Comparison of ENCODE assay signal across 27 cellular contexts in the genomic region with DNA sequence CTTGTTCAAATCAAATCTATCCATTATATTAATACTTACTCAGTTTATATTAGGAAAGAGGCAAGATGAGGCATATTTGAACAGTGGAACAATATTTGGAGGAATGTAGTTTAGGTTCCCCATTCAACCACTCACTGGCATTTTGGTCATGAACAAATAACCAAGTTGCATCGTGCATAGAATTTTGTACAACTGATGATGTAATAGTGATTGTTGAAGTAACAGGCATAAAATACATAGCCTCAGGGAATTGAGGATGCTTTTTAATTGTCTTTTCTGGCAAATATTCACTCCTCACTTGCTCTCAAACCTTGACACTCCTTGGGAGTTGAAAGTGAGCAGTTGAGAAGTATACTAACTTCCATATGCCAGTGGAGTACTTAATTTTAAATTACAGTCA.
DNase-seq lines count a peak whose midpoint lies in the region; ATAC-seq, FAIRE-seq and TF ChIP-seq lines count a peak whose summit lies in the region.
"Had no signal": no experiment of that assay in that cellular context is flagged by ENCODE, and none has a peak within 500 bp of the region (broad histone marks: within the 10 kb centered on the region; RNA-seq: fewer than 3 reads in every experiment).

No MANE protein-coding gene starts in this region.

- no peaks in the 10 kb centered on the region for H3K9me3 Mint-ChIP-seq in HFFc6
- H3K9me3 Mint-ChIP-seq: CD4-positive, CD25-positive, alpha-beta regulatory T cell; CD8-positive, alpha-beta memory T cell had no signal

- H3K36me3 ChIP-seq in HepG2 (replicated peaks in 1 of 2; ENCODE audit: control insufficient read depth in 1 of 2, insufficient read depth in 2 of 2, low read length in 2 of 2), result no peaks in the 10 kb centered on the region; a peak in 3 of 5 replicates
- H3K36me3 ChIP-seq in right lobe of liver, result no peaks in the 10 kb centered on the region
- no peaks in the 10 kb centered on the region for H3K36me3 ChIP-seq in HAP-1 (replicated peaks)
- H3K36me3 ChIP-seq: BE2C, BLaER1 had no signal

- no peak for TF ChIP-seq RAD21 in HepG2 (CRISPR knock-in tag; IDR thresholded peaks at IDR 0.05)

- H3K27ac Mint-ChIP-seq in HFFc6, result peak overlapping the region; percentile 13; the same call in 1 of the 2 replicates
- H3K27ac Mint-ChIP-seq: CD14-positive monocyte; CD4-positive, alpha-beta memory T cell; CD4-positive, CD25-positive, alpha-beta regulatory T cell; CD8-positive, alpha-beta memory T cell had no signal

- H3K27me3 Mint-ChIP-seq in HFFc6 (ENCODE audit: insufficient read depth), result no peaks in the 10 kb centered on the region
- H3K27me3 Mint-ChIP-seq: CD4-positive, CD25-positive, alpha-beta regulatory T cell had no signal

- no peak overlapping the region for H3K9ac ChIP-seq in HepG2 (ENCODE audit: insufficient read depth, low read depth, low read length)
- H3K9ac ChIP-seq: BLaER1 had no signal

- FAIRE-seq in HepG2 (lab: Jason Lieb, UNC), result no peak
- FAIRE-seq: A204.1, GM12878, GM19239 had no signal

- DNase-seq in HepG2 (ENCODE audit: low spot score), result no peak
- DNase-seq in right lobe of liver, result no peak
- DNase-seq in HFFc6, result no peak
- DNase-seq in NCI-H69 (lab: John Stamatoyannopoulos, UW), result peak; percentile 23
- DNase-seq in HAP-1 (ENCODE audit: low spot score in 2 of 2), result no peak
- DNase-seq in amygdala (lab: John Stamatoyannopoulos, UW), result no peak
- DNase-seq in stimulated activated naive CD4-positive, alpha-beta T cell treated with Interleukin-2 at 50 U/mL for 16 hours (lab: John Stamatoyannopoulos, UW), result no peak
- DNase-seq: 8988T; ACHN; BE2C; C1 segment of cervical spinal cord; CD4-positive, alpha-beta memory T cell; CD4-positive, CD25-positive, alpha-beta regulatory T cell; CD8-positive, alpha-beta memory T cell; COR-L47; DMS 273 treated with DMSO at 0.1 percent for 48 hours; DMS153; DMS53; DMS79; DND-41; EL; GDM1 had no signal

- WGBS in HepG2 (ENCODE audit: low lambda C conversion rate), result 81% methylated on average over 1 of the region's 1 CpG
- 67% methylated on average over 1 of the region's 1 CpG for WGBS in right lobe of liver (ENCODE audit: insufficient coverage, low coverage, low lambda C conversion rate, missing lambda C conversion rate)

- H3K4me3 Mint-ChIP-seq in HFFc6, result no peak overlapping the region
- H3K4me3 Mint-ChIP-seq: CD14-positive monocyte; CD4-positive, alpha-beta memory T cell; CD4-positive, CD25-positive, alpha-beta regulatory T cell; CD8-positive, alpha-beta memory T cell had no signal

- H3K4me1 Mint-ChIP-seq in HFFc6 (ENCODE audit: low read depth), result peaks cover 26% of the 10 kb centered on the region
- H3K4me1 Mint-ChIP-seq: CD14-positive monocyte; CD4-positive, CD25-positive, alpha-beta regulatory T cell; CD8-positive, alpha-beta memory T cell had no signal

- ATAC-seq in HepG2 (no peak), right lobe of liver (no peak)
- ATAC-seq: GM12878 had no signal

- H3K4me3 ChIP-seq in HepG2 (replicated peaks in 1 of 3; ENCODE audit: insufficient read depth in 1 of 3, low read depth in 2 of 3, low read length in 3 of 3), result no peak overlapping the region
- H3K4me3 ChIP-seq in right lobe of liver, result no peak overlapping the region
- H3K4me3 ChIP-seq in HAP-1, result no peak overlapping the region
- H3K4me3 ChIP-seq: BLaER1, GM12878 had no signal

- peaks cover 56% of the 10 kb centered on the region for H3K36me3 Mint-ChIP-seq in HFFc6 (ENCODE audit: low read depth)
- H3K36me3 Mint-ChIP-seq: CD14-positive monocyte; CD4-positive, alpha-beta memory T cell; CD4-positive, CD25-positive, alpha-beta regulatory T cell; CD8-positive, alpha-beta memory T cell had no signal

- intact Hi-C loops in HepG2 (cut with micrococcal nuclease; ENCODE audit: unreplicated experiment), result loop anchor here (10.0 kb wide), 1 partner anchor 175 kb away; a partner anchor contains a TSS
- intact Hi-C loops in right lobe of liver (cut with DNase I), result no loop called here

- TF ChIP-seq POLR2A in HepG2 (IDR thresholded peaks at IDR 0.05; ENCODE audit: insufficient read depth in 1 of 2, low read depth in 2 of 2, low read length in 2 of 2) (no peak), right lobe of liver (IDR thresholded peaks at IDR 0.05) (no peak)

- H3K27me3 ChIP-seq in HepG2 (ENCODE audit: control insufficient read depth in 1 of 2, insufficient read depth in 2 of 2, low read length in 2 of 2), result no peaks in the 10 kb centered on the region
- H3K27me3 ChIP-seq in right lobe of liver, result no peaks in the 10 kb centered on the region
- H3K27me3 ChIP-seq in HAP-1 (ENCODE audit: low read depth), result no peaks in the 10 kb centered on the region
- H3K27me3 ChIP-seq: BE2C, BLaER1 had no signal

- H3K9me3 ChIP-seq in HepG2 (ENCODE audit: low read length) (no peaks in the 10 kb centered on the region), right lobe of liver (no peaks in the 10 kb centered on the region), HAP-1 (no peaks in the 10 kb centered on the region)
- H3K9me3 ChIP-seq: BE2C, BLaER1 had no signal

- no peak overlapping the region for H3K4me2 ChIP-seq in HepG2 (ENCODE audit: low read depth, low read length)
- H3K4me2 ChIP-seq: BLaER1 had no signal

- no peak overlapping the region for H2AFZ ChIP-seq in HepG2 (ENCODE audit: low read length)

- H3K27ac ChIP-seq in HepG2 (ENCODE audit: extremely low read length, insufficient read depth, low read length) (no peak overlapping the region), right lobe of liver (no peak overlapping the region)
- H3K27ac ChIP-seq: BLaER1 had no signal

- no peaks in the 10 kb centered on the region for H4K20me1 ChIP-seq in HepG2 (ENCODE audit: insufficient read depth, low read length)
- H4K20me1 ChIP-seq: BLaER1 had no signal

- H3K79me2 ChIP-seq in HepG2 (ENCODE audit: insufficient read depth, low read length), result no peaks in the 10 kb centered on the region

- BruUV-seq in HepG2 (replicated peaks; lab: Mats Ljungman, UMichigan), result no TSS peak

- in situ Hi-C loops in HepG2 (cut with HindIII; ENCODE audit: extremely low pct_ligation_motif_present, low pct_unique_long_range_greater_than_20kb) (no loop called here), HAP-1 (cut with MboI; ENCODE audit: low sequenced_read_pairs) (no loop called here)

- TF ChIP-seq CTCF in HepG2 (CRISPR knock-in tag; IDR thresholded peaks at IDR 0.05), result no peak
- TF ChIP-seq CTCF in right lobe of liver (IDR thresholded peaks at IDR 0.05), result no peak
- no peak for TF ChIP-seq CTCF in HFFc6 (IDR thresholded peaks at IDR 0.05)

- CTCF ChIA-PET in HepG2 (lab: Yijun Ruan, JAX; ENCODE audit: low intra/inter-chr PET ratio, low total read pairs), result no interaction called here

- POLR2A ChIA-PET in HepG2 (lab: Yijun Ruan, JAX), result no interaction called here

- H3K4me1 ChIP-seq in HepG2 (ENCODE audit: insufficient read depth, low read length), result no peaks in the 10 kb centered on the region
- H3K4me1 ChIP-seq in right lobe of liver, result no peaks in the 10 kb centered on the region
- peaks cover 5% of the 10 kb centered on the region; the same call in 1 of the 2 replicates for H3K4me1 ChIP-seq in HAP-1
- H3K4me1 ChIP-seq: BLaER1 had no signal

- no peak for TF ChIP-seq EP300 in HepG2 (IDR thresholded peaks at IDR 0.05; ENCODE audit: low read depth in 2 of 2, low read length in 2 of 2)
- TF ChIP-seq EP300 in HepG2 (CRISPR knock-in tag; IDR thresholded peaks at IDR 0.05; ENCODE audit: borderline replicate concordance), result no peak

TF ChIP-seq in HepG2, 621 proteins besides CTCF, POLR2A, EP300 and RAD21:
- TF ChIP-seq ATF7 (IDR thresholded peaks at IDR 0.05) (peak; percentile 53; the same call in 1 of the 2 replicates), ATF7 (CRISPR knock-in tag; IDR thresholded peaks at IDR 0.05) (no peak)
- TF ChIP-seq, protein P1, sequence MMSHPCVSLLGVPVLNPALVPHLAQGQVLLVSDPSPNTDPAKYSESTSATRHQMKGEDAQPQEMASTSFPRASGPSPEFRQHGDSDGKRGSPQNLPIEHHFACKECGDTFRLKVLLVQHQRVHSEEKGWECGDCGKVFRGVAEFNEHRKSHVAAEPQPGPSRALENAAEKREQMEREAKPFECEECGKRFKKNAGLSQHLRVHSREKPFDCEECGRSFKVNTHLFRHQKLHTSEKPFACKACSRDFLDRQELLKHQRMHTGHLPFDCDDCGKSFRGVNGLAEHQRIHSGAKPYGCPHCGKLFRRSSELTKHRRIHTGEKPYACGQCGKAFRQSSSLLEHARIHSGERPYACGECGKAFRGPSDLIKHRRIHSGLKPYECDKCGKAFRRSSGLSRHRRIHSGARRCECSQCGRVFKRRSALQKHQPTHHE (CRISPR knock-in tag; IDR thresholded peaks at IDR 0.05; ENCODE audit: borderline replicate concordance), result no peak
